Comparison of ENCODE assay signal across 27 cellular contexts in genomic region chr5:34869256-34869655, GRCh38. TPM values are rescaled to one million over a fixed set of nuclear protein-coding genes. Genes with fewer than 3 reads are reported as not detected.
"Had no signal": no experiment of that assay in that cellular context is flagged by ENCODE, and none has a peak within 500 bp of the region (broad histone marks: within the 10 kb centered on the region; RNA-seq: fewer than 3 reads in every experiment).

No MANE protein-coding gene starts in this region.

- DNase-seq: activated B cell treated with CpG ODN at 0.5 μM for 24 hours; activated CD4-positive, alpha-beta T cell treated with anti-CD3 and anti-CD28 coated beads for 36 hours; activated CD4-positive, alpha-beta T cell treated with anti-CD3 and anti-CD28 coated beads, Interleukin-2, amount 50 U/mL, for 4 hours; activated CD8-positive, alpha-beta memory T cell treated with anti-CD3 and anti-CD28 coated beads for 24 hours; activated CD8-positive, alpha-beta memory T cell treated with anti-CD3 and anti-CD28 coated beads, Interleukin-2, amount 50 U/mL, for 4 hours; activated T-cell treated with anti-CD3 and anti-CD28 coated beads, Interleukin-2, amount 50 U/mL, for 24 hours; brain microvascular endothelial cell; central memory CD4-positive, alpha-beta T cell; endodermal cell; heart right ventricle; pancreas; small intestine; stomach; SW 1271; T-helper 17 cell; upper lobe of left lung had no signal

- ATAC-seq: activated CD4-positive, alpha-beta T cell treated with anti-CD3 and anti-CD28 coated beads for 36 hours; activated naive CD4-positive, alpha-beta T cell treated with anti-CD3 and anti-CD28 coated beads, Interleukin-2, amount 50 U/mL, for 72 hours; activated T-helper 17 cell treated with anti-CD3 and anti-CD28 coated beads, Interleukin-2, amount 50 U/mL, for 72 hours; gastroesophageal sphincter; heart right ventricle; left lobe of liver; natural killer cell treated with Interleukin-12 subunit alpha and Interleukin-12 subunit beta and Interleukin-15 and Interleukin-18, amount 100 ng/mL, for 72 hours; pancreas; sciatic nerve; stimulated activated memory B cell treated with anti-CD40 and anti-IgM and Interleukin-4, amounts not matched to agents 10 μg/mL and 1 μg/mL and 100 μg/mL, for 72 hours; T-helper 17 cell had no signal

- H3K27me3 ChIP-seq: ascending aorta, brain microvascular endothelial cell, gastroesophageal sphincter, heart right ventricle, neutrophil, pancreas, stomach, upper lobe of left lung had no signal

- H3K9me3 ChIP-seq: ascending aorta, gastroesophageal sphincter, heart right ventricle, neutrophil, pancreas, stomach, upper lobe of left lung had no signal

- H3K27ac ChIP-seq: ascending aorta, brain microvascular endothelial cell, gastroesophageal sphincter, heart right ventricle, neutrophil, pancreas, stomach, upper lobe of left lung had no signal

- FAIRE-seq: keratinocyte, pancreas, small intestine had no signal

- H3K4me3 ChIP-seq: ascending aorta, gastroesophageal sphincter, heart right ventricle, lung, pancreas, stomach, upper lobe of left lung had no signal

- H3K36me3 ChIP-seq: ascending aorta, brain microvascular endothelial cell, gastroesophageal sphincter, heart right ventricle, neutrophil, pancreas, stomach, upper lobe of left lung had no signal

- H3K4me1 ChIP-seq: gastroesophageal sphincter, heart right ventricle, pancreas, stomach, upper lobe of left lung had no signal

RNA-seq across cellular contexts. Expression of gene TTC23L, which starts 30.3 kb away (rescaled TPM):
- total RNA-seq: activated B cell treated with CpG ODN at 0.5 μM for 24 hours; ascending aorta; left lobe of liver; natural killer cell treated with Interleukin-12 subunit alpha and Interleukin-12 subunit beta and Interleukin-15 and Interleukin-18, amount 100 ng/mL, for 72 hours had no signal
